In genomic region chr4:77818667-77819408, GRCh38 we compare ENCODE assay signal across 8 cellular contexts. TPM values are rescaled to one million over a fixed set of nuclear protein-coding genes. Genes with fewer than 3 reads are reported as not detected.
DNase-seq lines count a peak whose midpoint lies in the region; ATAC-seq and TF ChIP-seq lines count a peak whose summit lies in the region.

CNOT6L (minus strand) TSS chr4:77819368; CDS start chr4:77819308, 60 bp downstream.

- WGBS in lung, 2 donors: 0 to 1% methylated on average over 65 to 83 of the region's 83 CpGs

- DNase-seq in DMS 273 (lab: John Stamatoyannopoulos, UW; ENCODE audit: unreplicated experiment): peak; percentile 79
- DNase-seq in DMS 273 treated with DMSO at 0.1 percent for 48 hours (lab: John Stamatoyannopoulos, UW): no peak
- DNase-seq in NCI-H69 (lab: John Stamatoyannopoulos, UW): peak; percentile 78
- DNase-seq in activated CD8-positive, alpha-beta memory T cell treated with anti-CD3 and anti-CD28 coated beads for 24 hours: peak; percentile 90
- DNase-seq in effector CD4-positive, alpha-beta T cell: peak; percentile 81
- DNase-seq in lung (ENCODE audit: low spot score): peak; percentile 46
- peak; percentile 75 for DNase-seq in stimulated activated CD8-positive, alpha-beta memory T cell treated with anti-CD3 and anti-CD28 coated beads, Interleukin-12 subunit alpha, Interleukin-12 subunit beta, amount 100 ng/mL, for 1 hour (ENCODE audit: low read depth)

- no peaks in the 10 kb centered on the region for H3K9me3 ChIP-seq in lung (ENCODE audit: control insufficient read depth in 2 of 2, insufficient read depth in 1 of 2, low read length in 1 of 2)

- peak within 1 kb of the TSS; percentile 95 for H3K4me3 ChIP-seq in lung

- peaks cover 1 to 15% of the 10 kb centered on the region in 2 donors for H3K4me1 ChIP-seq in lung (ENCODE audit: control insufficient read depth in 2 of 2, insufficient read depth in 2 of 2, low read length in 2 of 2)

- ATAC-seq in HG02938 (IDR thresholded peaks at IDR 0.05; ENCODE audit: unreplicated experiment): peak; percentile 13
- ATAC-seq in lung (ENCODE audit: insufficient read depth, low FRiP score): peak; percentile 72

- peak within 1 kb of the TSS; percentile 95 for H3K27ac ChIP-seq in lung (ENCODE audit: low read depth in 1 of 2, low read length in 1 of 2)

- TF ChIP-seq CTCF in lung (IDR thresholded peaks at IDR 0.05; ENCODE audit: control extremely low read depth, extremely low read depth): no peak

- no peaks in the 10 kb centered on the region for H3K27me3 ChIP-seq in lung (ENCODE audit: control insufficient read depth, insufficient read depth)

- no peaks in the 10 kb centered on the region for H3K36me3 ChIP-seq in lung (ENCODE audit: control insufficient read depth in 2 of 2, insufficient read depth in 2 of 2, low read length in 2 of 2)

RNA-seq across cellular contexts. Expression of gene CNOT6L, which starts in this region (rescaled TPM):
- total RNA-seq in lung: 10 to 100 TPM; 45.4 to 67.8 TPM
- polyA plus RNA-seq in lung: 1 to 10 TPM; 4.3 to 9.3 TPM
